11 cellular contexts compared by ENCODE assay signal in genomic region chr5:169695919-169696490, GRCh38. TPM values are rescaled to one million over a fixed set of nuclear protein-coding genes. Genes with fewer than 3 reads are reported as not detected.
DNase-seq lines count a peak whose midpoint lies in the region; ATAC-seq and TF ChIP-seq lines count a peak whose summit lies in the region.
"Had no signal": no experiment of that assay in that cellular context is flagged by ENCODE, and none has a peak within 500 bp of the region (broad histone marks: within the 10 kb centered on the region; RNA-seq: fewer than 3 reads in every experiment).

No MANE protein-coding gene starts in this region.

- H3K4me3 ChIP-seq in epithelial cell of proximal tubule (ENCODE audit: low read depth, low read length) = no peak overlapping the region
- H3K4me3 ChIP-seq in skeletal muscle cell (ENCODE audit: low read depth, low read length) = no peak overlapping the region
- H3K4me3 ChIP-seq: K562, right atrium auricular region had no signal

- no peak for ATAC-seq in HG02870 (IDR thresholded peaks at IDR 0.05; ENCODE audit: unreplicated experiment)
- ATAC-seq: effector memory CD8-positive, alpha-beta T cell; K562 had no signal

- in situ Hi-C loops in KBM-7 (cut with MboI; ENCODE audit: low pct_unique_long_range_greater_than_20kb, low sequenced_read_pairs) = no loop called here

- TF ChIP-seq CTCF in epithelial cell of proximal tubule (conservative IDR thresholded peaks at IDR 0.05; ENCODE audit: low read depth, low read length) = no peak

- DNase-seq in GOT3 (lab: John Stamatoyannopoulos, UW) (peak; percentile 63), RKO (ENCODE audit: low spot score) (peak; percentile 51), epithelial cell of proximal tubule (ENCODE audit: low read depth) (peak; percentile 85), skeletal muscle cell (ENCODE audit: low read depth) (peak; percentile 99), mesenteric fat pad (ENCODE audit: low spot score) (no peak), KBM-7 (no peak)
- DNase-seq: effector memory CD8-positive, alpha-beta T cell; NCI-H510A had no signal

RNA-seq across cellular contexts. Expression of gene DOCK2, which starts 58.9 kb away (rescaled TPM):
- total RNA-seq in epithelial cell of proximal tubule = 18.4 and 30.4 TPM in 2 replicates
- total RNA-seq in mesenteric fat pad = 49.4 TPM

Comparison
In these comparisons a context has a peak if more than half of its experiments do, and no peak if none do; other contexts are left out.
1. DNase-seq: peak in GOT3 (single experiment), RKO (single experiment), epithelial cell of proximal tubule (single experiment) and skeletal muscle cell (single experiment); none in mesenteric fat pad (single experiment) and KBM-7 (single experiment).